ENCODE assay signal across 18 cellular contexts in the genomic region with DNA sequence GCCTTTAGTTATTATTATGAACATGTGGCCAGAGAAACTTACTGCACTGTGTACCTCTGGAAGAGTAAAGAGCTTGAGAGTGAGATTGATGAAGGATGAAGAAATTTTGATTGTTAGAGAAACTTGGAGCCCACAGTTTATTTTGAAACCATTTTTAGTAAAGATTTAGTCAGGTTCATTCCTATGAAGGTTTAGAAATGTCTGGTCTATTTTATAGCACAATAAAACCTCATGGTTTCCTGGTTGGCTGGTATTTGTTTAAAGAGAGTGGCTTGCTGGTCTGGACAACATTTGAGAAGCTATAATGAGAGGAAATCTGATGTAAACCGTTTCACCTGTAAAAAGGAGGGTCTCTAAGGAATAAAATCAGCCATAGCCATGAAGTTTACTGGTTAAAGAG. TPM values are rescaled to one million over a fixed set of nuclear protein-coding genes. Genes with fewer than 3 reads are reported as not detected.
DNase-seq lines count a peak whose midpoint lies in the region; ATAC-seq and TF ChIP-seq lines count a peak whose summit lies in the region.
"Had no signal": no experiment of that assay in that cellular context is flagged by ENCODE, and none has a peak within 500 bp of the region (broad histone marks: within the 10 kb centered on the region; RNA-seq: fewer than 3 reads in every experiment).

No MANE protein-coding gene starts in this region.

- no peak overlapping the region for H3K4me3 Mint-ChIP-seq in activated CD4-positive, alpha-beta memory T cell treated with anti-CD3 and anti-CD28 coated beads for 36 hours
- no peak overlapping the region for H3K4me3 Mint-ChIP-seq in activated CD4-positive, alpha-beta memory T cell treated with anti-CD3 and anti-CD28 coated beads, Interleukin-2, amount 10 ng/mL, durations not matched to agents 7 days and 5 days
- H3K4me3 Mint-ChIP-seq: activated B cell treated with CpG ODN at 0.5 μM for 24 hours had no signal

- TF ChIP-seq CTCF in colonic mucosa (IDR thresholded peaks at IDR 0.05) (no peak), sigmoid colon (IDR thresholded peaks at IDR 0.05) (no peak), omental fat pad (IDR thresholded peaks at IDR 0.05) (no peak)

- POLR2A ChIA-PET in activated CD4-positive, alpha-beta memory T cell treated with anti-CD3 and anti-CD28 coated beads for 36 hours (lab: Charles Lee): interaction anchor here (1.1 kb wide), 1 partner anchor 10 kb away, joined by 5 read pairs; no protein-coding TSS in a partner anchor
- POLR2A ChIA-PET in activated CD4-positive, alpha-beta memory T cell treated with anti-CD3 and anti-CD28 coated beads, Interleukin-2, amount 10 ng/mL, durations not matched to agents 7 days and 5 days (lab: Charles Lee): interaction anchor here (1.0 to 4.3 kb wide), 3 partner anchors 9 to 257 kb away, joined by 3 to 30 read pairs (median 13); a partner anchor contains a TSS

- H3K9me3 Mint-ChIP-seq in activated CD4-positive, alpha-beta memory T cell treated with anti-CD3 and anti-CD28 coated beads for 36 hours: peaks cover 8% of the 10 kb centered on the region
- peaks cover 14% of the 10 kb centered on the region for H3K9me3 Mint-ChIP-seq in activated CD4-positive, alpha-beta memory T cell treated with anti-CD3 and anti-CD28 coated beads, Interleukin-2, amount 10 ng/mL, durations not matched to agents 7 days and 5 days
- H3K9me3 Mint-ChIP-seq: activated B cell treated with CpG ODN at 0.5 μM for 24 hours had no signal

- peaks cover 31% of the 10 kb centered on the region for H3K36me3 Mint-ChIP-seq in activated CD4-positive, alpha-beta memory T cell treated with anti-CD3 and anti-CD28 coated beads for 36 hours
- H3K36me3 Mint-ChIP-seq in activated CD4-positive, alpha-beta memory T cell treated with anti-CD3 and anti-CD28 coated beads, Interleukin-2, amount 10 ng/mL, durations not matched to agents 7 days and 5 days (ENCODE audit: low read depth): peaks cover 52% of the 10 kb centered on the region

- 3 to 21% methylated on average over 1 of the region's 1 CpG for WGBS in sigmoid colon, 2 donors

- no peak overlapping the region for H3K4me3 ChIP-seq in colonic mucosa
- H3K4me3 ChIP-seq in sigmoid colon: no peak overlapping the region
- H3K4me3 ChIP-seq: dorsolateral prefrontal cortex, gastrocnemius medialis, SJCRH30, suprapubic skin had no signal

- peak overlapping the region; percentile 35 for H3K27ac Mint-ChIP-seq in activated CD4-positive, alpha-beta memory T cell treated with anti-CD3 and anti-CD28 coated beads for 36 hours
- no peak overlapping the region for H3K27ac Mint-ChIP-seq in activated CD4-positive, alpha-beta memory T cell treated with anti-CD3 and anti-CD28 coated beads, Interleukin-2, amount 10 ng/mL, durations not matched to agents 7 days and 5 days
- H3K27ac Mint-ChIP-seq: activated B cell treated with CpG ODN at 0.5 μM for 24 hours had no signal

- H3K4me1 Mint-ChIP-seq in activated CD4-positive, alpha-beta memory T cell treated with anti-CD3 and anti-CD28 coated beads for 36 hours (ENCODE audit: low read depth): peaks cover 47% of the 10 kb centered on the region
- H3K4me1 Mint-ChIP-seq in activated CD4-positive, alpha-beta memory T cell treated with anti-CD3 and anti-CD28 coated beads, Interleukin-2, amount 10 ng/mL, durations not matched to agents 7 days and 5 days: peaks cover 48% of the 10 kb centered on the region

- H3K9me3 ChIP-seq in colonic mucosa (no peaks in the 10 kb centered on the region), sigmoid colon (no peaks in the 10 kb centered on the region)
- H3K9me3 ChIP-seq: gastrocnemius medialis, suprapubic skin had no signal

- H3K27me3 ChIP-seq in colonic mucosa (no peaks in the 10 kb centered on the region), sigmoid colon (no peaks in the 10 kb centered on the region)
- H3K27me3 ChIP-seq: SJCRH30 had no signal

- no peak overlapping the region for H3K9ac ChIP-seq in colonic mucosa (ENCODE audit: low read depth in 2 of 2, low read length in 2 of 2)

- intact Hi-C loops in activated CD4-positive, alpha-beta memory T cell treated with anti-CD3 and anti-CD28 coated beads for 36 hours (cut with micrococcal nuclease): no loop called here
- intact Hi-C loops in colonic mucosa (cut with DNase I): no loop called here
- intact Hi-C loops in sigmoid colon (cut with DNase I): no loop called here
- intact Hi-C loops in head of caudate nucleus (cut with DNase I): no loop called here

- H3K36me3 ChIP-seq in colonic mucosa (no peaks in the 10 kb centered on the region), sigmoid colon (no peaks in the 10 kb centered on the region)
- H3K36me3 ChIP-seq: gastrocnemius medialis, suprapubic skin had no signal

- no peak for DNase-seq in activated CD4-positive, alpha-beta memory T cell treated with anti-CD3 and anti-CD28 coated beads for 36 hours
- no peak for DNase-seq in activated CD4-positive, alpha-beta memory T cell treated with anti-CD3 and anti-CD28 coated beads, Interleukin-2, amount 10 ng/mL, durations not matched to agents 7 days and 5 days
- peak; percentile 54 for DNase-seq in HT-29 (ENCODE audit: low spot score)
- DNase-seq in colonic mucosa: no peak
- no peak for DNase-seq in sigmoid colon
- DNase-seq in omental fat pad (ENCODE audit: low spot score): no peak
- no peak for DNase-seq in head of caudate nucleus
- DNase-seq: ACHN, activated B cell treated with CpG ODN at 0.5 μM for 24 hours, dorsolateral prefrontal cortex, gastrocnemius medialis, HCEC 1CT, NCI-H1105 treated with DMSO at 0.1 percent for 48 hours, SJCRH30 had no signal

- H3K4me1 ChIP-seq in colonic mucosa (peaks cover 3% of the 10 kb centered on the region), sigmoid colon (peaks cover 0 to 57% (median 35%) of the 10 kb centered on the region in 4 donors)
- H3K4me1 ChIP-seq: gastrocnemius medialis, SJCRH30, suprapubic skin had no signal

- ATAC-seq in GM18873 (IDR thresholded peaks at IDR 0.05; ENCODE audit: low FRiP score, unreplicated experiment) (no peak), omental fat pad (ENCODE audit: low FRiP score) (no peak)
- ATAC-seq: gastrocnemius medialis, Panc1 had no signal

- CTCF ChIA-PET in activated CD4-positive, alpha-beta memory T cell treated with anti-CD3 and anti-CD28 coated beads for 36 hours (lab: Charles Lee): interaction anchor here (0.6 to 0.9 kb wide), 2 partner anchors 68 to 273 kb away, joined by 3 to 6 read pairs; no protein-coding TSS in a partner anchor
- CTCF ChIA-PET in activated CD4-positive, alpha-beta memory T cell treated with anti-CD3 and anti-CD28 coated beads, Interleukin-2, amount 10 ng/mL, durations not matched to agents 7 days and 5 days (lab: Charles Lee): interaction anchor here (2.4 kb wide), 1 partner anchor 10 kb away, joined by 16 read pairs; a partner anchor contains a TSS

- H3K27ac ChIP-seq in colonic mucosa (peak overlapping the region; percentile 63), sigmoid colon (peak overlapping the region; percentile 19 to 98 (median 54))
- H3K27ac ChIP-seq: dorsolateral prefrontal cortex, gastrocnemius medialis, SJCRH30, suprapubic skin had no signal

- TF ChIP-seq EP300 in sigmoid colon (IDR thresholded peaks at IDR 0.05): peak in 1 of 4 donors; percentile 45

- no peaks in the 10 kb centered on the region for H3K27me3 Mint-ChIP-seq in activated CD4-positive, alpha-beta memory T cell treated with anti-CD3 and anti-CD28 coated beads for 36 hours
- no peaks in the 10 kb centered on the region for H3K27me3 Mint-ChIP-seq in activated CD4-positive, alpha-beta memory T cell treated with anti-CD3 and anti-CD28 coated beads, Interleukin-2, amount 10 ng/mL, durations not matched to agents 7 days and 5 days

- no peak for TF ChIP-seq POLR2A in sigmoid colon (IDR thresholded peaks at IDR 0.05)

RNA-seq across cellular contexts. Expression of a gene that starts 8.8 kb away (rescaled TPM):
- total RNA-seq in activated CD4-positive, alpha-beta memory T cell treated with anti-CD3 and anti-CD28 coated beads for 36 hours: 10 to 100 TPM; 21.6 to 21.8 TPM
- 10 to 100 TPM; 73.9 to 74.9 TPM for total RNA-seq in activated CD4-positive, alpha-beta memory T cell treated with anti-CD3 and anti-CD28 coated beads, Interleukin-2, amount 10 ng/mL, durations not matched to agents 7 days and 5 days
- 25.9 and 31.2 TPM in 2 replicates for total RNA-seq in HT-29 (2014; rRNA removed; shearing (Covaris generic))
- total RNA-seq in colonic mucosa (10 to 100 TPM; 21.5 to 23.6 TPM), sigmoid colon (100 to 1,000 TPM in 2 of 4 donors, 10 to 100 TPM in 2; 78.3 to 132 (median 93.4) TPM), omental fat pad (100 to 1,000 TPM in 1 of 4 donors, 10 to 100 TPM in 3; 83.7 to 194 (median 94.5) TPM)
- 10 to 100 TPM in 1 of 3 donors, 1 to 10 TPM in 2; 1.2 to 13.5 (median 2.4) TPM for polyA plus RNA-seq in sigmoid colon
- total RNA-seq: LHCN-M2 had no signal
